8 cellular contexts compared by ENCODE assay signal in the genomic region with DNA sequence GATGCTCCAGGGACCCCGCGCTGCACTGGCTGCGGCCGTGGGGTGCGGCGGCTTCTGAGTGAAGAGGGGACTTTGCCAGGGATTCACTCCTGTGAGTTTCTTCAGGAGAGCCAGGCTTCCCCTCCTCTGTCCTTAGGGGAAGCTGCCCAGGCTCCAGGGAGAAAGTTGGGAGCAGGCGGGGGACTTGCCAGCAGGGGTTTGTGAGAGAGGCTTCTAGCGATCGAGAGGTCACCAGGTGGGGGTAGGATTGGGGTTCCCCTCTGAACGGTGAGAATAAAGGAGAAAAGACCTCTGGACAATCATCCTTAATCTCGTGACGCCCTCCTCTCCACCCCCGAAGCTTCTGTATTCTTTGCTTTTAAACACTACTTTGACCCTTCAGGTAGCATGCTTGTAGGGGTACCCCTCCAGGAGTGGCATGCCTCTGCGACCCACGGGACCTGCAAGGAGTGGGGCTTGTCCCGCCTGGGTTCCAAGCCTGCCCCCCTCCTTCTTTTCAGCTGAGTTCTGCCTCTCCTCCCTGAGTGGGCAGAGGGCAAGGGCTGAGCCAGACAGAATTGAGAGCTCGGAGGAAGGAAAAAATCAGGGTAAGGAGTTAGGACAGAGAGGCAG. TPM values are rescaled to one million over a fixed set of nuclear protein-coding genes. Genes with fewer than 3 reads are reported as not detected.
A peak's percentile ranks its signal among the peaks of the same experiment; 100 is the strongest.
DNase-seq lines count a peak whose midpoint lies in the region; ATAC-seq and TF ChIP-seq lines count a peak whose summit lies in the region.

No MANE protein-coding gene starts in this region.

- H3K36me3 ChIP-seq in HUES48 (ENCODE audit: control insufficient read depth, insufficient read depth, low read length) (no peaks in the 10 kb centered on the region), tibial nerve (no peaks in the 10 kb centered on the region)

- ATAC-seq in HG03442 (IDR thresholded peaks at IDR 0.05; ENCODE audit: unreplicated experiment) (no peak), GM19455 (IDR thresholded peaks at IDR 0.05; ENCODE audit: unreplicated experiment) (no peak), GM21423 (IDR thresholded peaks at IDR 0.05; ENCODE audit: unreplicated experiment) (no peak)

- H3K4me1 Mint-ChIP-seq in activated T-helper 1 cell treated with anti-CD3 and anti-CD28 coated beads, Interleukin-12 subunit alpha, Interleukin-12 subunit beta, Interleukin-2, Interleukin-4 antibody, amounts not matched to agents 30 ng/mL and 10 ng/mL and 1 ng/mL, durations not matched to agents 14 hours and 24 hours and 36 hours (ENCODE audit: low read depth) = peaks cover 12% of the 10 kb centered on the region

- H3K4me1 ChIP-seq in HUES48 (ENCODE audit: control insufficient read depth, insufficient read depth, low read length) (0 out of 2 replicates have a peak, but pooled peaks cover 4% of the 10 kb centered on the region), tibial nerve (peaks cover 0 to 15% (median 5%) of the 10 kb centered on the region in 4 donors)

- H3K27ac ChIP-seq in HUES48 (ENCODE audit: low read depth, low read length) = no peak overlapping the region
- H3K27ac ChIP-seq in tibial nerve = no peak overlapping the region

- H3K4me3 Mint-ChIP-seq in activated T-helper 1 cell treated with anti-CD3 and anti-CD28 coated beads, Interleukin-12 subunit alpha, Interleukin-12 subunit beta, Interleukin-2, Interleukin-4 antibody, amounts not matched to agents 30 ng/mL and 10 ng/mL and 1 ng/mL, durations not matched to agents 14 hours and 24 hours and 36 hours = peak overlapping the region; percentile 8

- H3K4me3 ChIP-seq in HUES48 (ENCODE audit: low read depth, low read length) (peak overlapping the region; percentile 69), iPS-11a (ENCODE audit: low read depth, low read length) (peak overlapping the region; percentile 53), skeletal muscle cell (ENCODE audit: low read depth, low read length) (peak overlapping the region; percentile 48), tibial nerve (peak overlapping the region in 2 of 4 donors; percentile 45 to 50)

- H3K27me3 Mint-ChIP-seq in activated T-helper 1 cell treated with anti-CD3 and anti-CD28 coated beads, Interleukin-12 subunit alpha, Interleukin-12 subunit beta, Interleukin-2, Interleukin-4 antibody, amounts not matched to agents 30 ng/mL and 10 ng/mL and 1 ng/mL, durations not matched to agents 14 hours and 24 hours and 36 hours (ENCODE audit: insufficient read depth) = peaks cover 60% of the 10 kb centered on the region

- whole genome bisulfite sequencing in tibial nerve, 2 donors = 10 to 13% methylated on average over 8 to 17 of the region's 17 CpGs

- peaks cover 5% of the 10 kb centered on the region for H3K9me3 Mint-ChIP-seq in activated T-helper 1 cell treated with anti-CD3 and anti-CD28 coated beads, Interleukin-12 subunit alpha, Interleukin-12 subunit beta, Interleukin-2, Interleukin-4 antibody, amounts not matched to agents 30 ng/mL and 10 ng/mL and 1 ng/mL, durations not matched to agents 14 hours and 24 hours and 36 hours

- intact Hi-C loops in activated T-helper 1 cell treated with anti-CD3 and anti-CD28 coated beads, Interleukin-12 subunit alpha, Interleukin-12 subunit beta, Interleukin-2, Interleukin-4 antibody, amounts not matched to agents 30 ng/mL and 10 ng/mL and 1 ng/mL, durations not matched to agents 14 hours and 24 hours and 36 hours (cut with micrococcal nuclease) = loop anchor here (1.0 kb wide), 1 partner anchor 9 kb away; no protein-coding TSS in a partner anchor

- no peak for TF ChIP-seq EP300 in tibial nerve (IDR thresholded peaks at IDR 0.05)

- DNase-seq in activated T-helper 1 cell treated with anti-CD3 and anti-CD28 coated beads, Interleukin-12 subunit alpha, Interleukin-12 subunit beta, Interleukin-2, Interleukin-4 antibody, amounts not matched to agents 30 ng/mL and 10 ng/mL and 1 ng/mL, durations not matched to agents 14 hours and 24 hours and 36 hours (ENCODE audit: low spot score) = no peak
- DNase-seq in skeletal muscle cell (ENCODE audit: low read depth) (no peak), tibial nerve (ENCODE audit: low spot score in 2 of 2) (no peak)

- TF ChIP-seq CTCF in tibial nerve (IDR thresholded peaks at IDR 0.05) = no peak

- peaks cover 3% of the 10 kb centered on the region for H3K36me3 Mint-ChIP-seq in activated T-helper 1 cell treated with anti-CD3 and anti-CD28 coated beads, Interleukin-12 subunit alpha, Interleukin-12 subunit beta, Interleukin-2, Interleukin-4 antibody, amounts not matched to agents 30 ng/mL and 10 ng/mL and 1 ng/mL, durations not matched to agents 14 hours and 24 hours and 36 hours (ENCODE audit: low read depth)

- no peak for TF ChIP-seq POLR2A in tibial nerve (IDR thresholded peaks at IDR 0.05)

- peaks cover 45% of the 10 kb centered on the region for H3K27me3 ChIP-seq in HUES48 (ENCODE audit: control insufficient read depth, insufficient read depth, low read length)
- H3K27me3 ChIP-seq in tibial nerve = peaks cover 0 to 65% of the 10 kb centered on the region in 2 donors

- H3K9me3 ChIP-seq in HUES48 (ENCODE audit: control insufficient read depth, insufficient read depth, low read length) = no peaks in the 10 kb centered on the region
- peaks cover 0 to 21% (median 5%) of the 10 kb centered on the region in 4 donors for H3K9me3 ChIP-seq in tibial nerve

- peak overlapping the region; percentile 33; the same call in 1 of the 2 replicates for H3K9ac ChIP-seq in HUES48 (ENCODE audit: low read depth, low read length)

- H3K27ac Mint-ChIP-seq in activated T-helper 1 cell treated with anti-CD3 and anti-CD28 coated beads, Interleukin-12 subunit alpha, Interleukin-12 subunit beta, Interleukin-2, Interleukin-4 antibody, amounts not matched to agents 30 ng/mL and 10 ng/mL and 1 ng/mL, durations not matched to agents 14 hours and 24 hours and 36 hours = no peak overlapping the region

RNA-seq across cellular contexts. Expression of gene PROKR1, which starts 0.6 kb away (rescaled TPM):
- total RNA-seq in activated T-helper 1 cell treated with anti-CD3 and anti-CD28 coated beads, Interleukin-12 subunit alpha, Interleukin-12 subunit beta, Interleukin-2, Interleukin-4 antibody, amounts not matched to agents 30 ng/mL and 10 ng/mL and 1 ng/mL, durations not matched to agents 14 hours and 24 hours and 36 hours = not detected in 2 replicates
- total RNA-seq in tibial nerve = under 1 TPM in 2 of 4 donors, not detected in 2; 0.22 to 0.63 TPM
